1 cellular context compared by ENCODE assay signal in genomic region chr17:44065668-44066203, GRCh38.
A peak's percentile ranks its signal among the peaks of the same experiment; 100 is the strongest.
TF ChIP-seq lines count a peak whose summit lies in the region.

No MANE protein-coding gene starts in this region.

TF ChIP-seq in GM12878, 131 proteins besides CTCF, POLR2A, EP300 and RAD21 (continues in another document):
- TF ChIP-seq CREB1 (IDR thresholded peaks at IDR 0.05; ENCODE audit: low read depth), result no peak
- peak; percentile 51; the same call in 1 of the 2 replicates for TF ChIP-seq MTA3 (IDR thresholded peaks at IDR 0.05; ENCODE audit: borderline replicate concordance, low read length)
- no peak for TF ChIP-seq ZBTB33 (IDR thresholded peaks at IDR 0.05)
- no peak for TF ChIP-seq IRF5 (IDR thresholded peaks at IDR 0.05; ENCODE audit: borderline replicate concordance)
- TF ChIP-seq TCF7 (IDR thresholded peaks at IDR 0.05; ENCODE audit: borderline replicate concordance), result no peak
- TF ChIP-seq TAF1 (IDR thresholded peaks at IDR 0.05; ENCODE audit: borderline replicate concordance, low read depth, low read length), result no peak
- no peak for TF ChIP-seq TARDBP (IDR thresholded peaks at IDR 0.05; ENCODE audit: borderline replicate concordance)
- TF ChIP-seq PAX8 (IDR thresholded peaks at IDR 0.05), result no peak
- no peak for TF ChIP-seq EZH2 (IDR thresholded peaks at IDR 0.05; ENCODE audit: borderline replicate concordance, control insufficient read depth, low read depth, low read length)
- no peak for TF ChIP-seq CEBPB (IDR thresholded peaks at IDR 0.05; ENCODE audit: borderline replicate concordance in 1 of 2, low read depth in 2 of 2, low read length in 2 of 2)
- no peak for TF ChIP-seq NR2C1 (IDR thresholded peaks at IDR 0.05)
- peak; percentile 55; the same call in 1 of the 2 replicates for TF ChIP-seq NBN (IDR thresholded peaks at IDR 0.05)
- TF ChIP-seq ZNF207 (IDR thresholded peaks at IDR 0.05; ENCODE audit: borderline replicate concordance), result no peak
- TF ChIP-seq HDGF (IDR thresholded peaks at IDR 0.05), result peak; percentile 93; the same call in 1 of the 2 replicates
- no peak for TF ChIP-seq NFIC (IDR thresholded peaks at IDR 0.05; ENCODE audit: low read depth, low read length)
- peak; percentile 21 for TF ChIP-seq MAX (IDR thresholded peaks at IDR 0.05; ENCODE audit: low read depth, low read length)
- TF ChIP-seq TBL1XR1 (IDR thresholded peaks at IDR 0.05; ENCODE audit: low read depth, low read length), result no peak
- peak; percentile 11; the same call in 1 of the 2 replicates for TF ChIP-seq RUNX3 (IDR thresholded peaks at IDR 0.05; ENCODE audit: low read length)
- TF ChIP-seq SREBF1 (IDR thresholded peaks at IDR 0.05; ENCODE audit: low read length), result no peak
- TF ChIP-seq ZBTB40 (IDR thresholded peaks at IDR 0.05; ENCODE audit: borderline replicate concordance), result no peak
- no peak for TF ChIP-seq BACH1 (IDR thresholded peaks at IDR 0.05; ENCODE audit: borderline replicate concordance)
- no peak for TF ChIP-seq SIX5 (IDR thresholded peaks at IDR 0.05; ENCODE audit: low read depth, low read length, severe bottlenecking)
- no peak for TF ChIP-seq RBBP5 (conservative IDR thresholded peaks at IDR 0.05)
- no peak for TF ChIP-seq ELK1 (IDR thresholded peaks at IDR 0.05; ENCODE audit: low read depth, low read length)
- TF ChIP-seq PRDM15 (CRISPR knock-in tag; IDR thresholded peaks at IDR 0.05), result no peak
- TF ChIP-seq ATF2 (IDR thresholded peaks at IDR 0.05; ENCODE audit: low read length), result no peak
- no peak for TF ChIP-seq STAT1 (conservative IDR thresholded peaks at IDR 0.05)
- TF ChIP-seq BCL3 (IDR thresholded peaks at IDR 0.05; ENCODE audit: borderline replicate concordance, insufficient read depth, low read depth, low read length, poor library complexity, severe bottlenecking), result no peak
- TF ChIP-seq MYB (IDR thresholded peaks at IDR 0.05; ENCODE audit: borderline replicate concordance, low read depth, low read length), result no peak
- TF ChIP-seq NFYA (IDR thresholded peaks at IDR 0.05; ENCODE audit: borderline replicate concordance, low read depth, low read length), result no peak
- TF ChIP-seq USF1 (IDR thresholded peaks at IDR 0.05; ENCODE audit: borderline replicate concordance, extremely low read length, insufficient read depth, low read depth, low read length), result no peak
- no peak for TF ChIP-seq HDAC2 (IDR thresholded peaks at IDR 0.05)
- TF ChIP-seq IKZF2 (IDR thresholded peaks at IDR 0.05), result no peak; a peak in 1 of 4 replicates
- no peak for TF ChIP-seq NRF1 (conservative IDR thresholded peaks at IDR 0.05; ENCODE audit: low read depth, low read length)
- TF ChIP-seq ZNF384 (IDR thresholded peaks at IDR 0.05; ENCODE audit: borderline replicate concordance, low read depth, low read length), result no peak
- no peak for TF ChIP-seq ZBTB4 (CRISPR knock-in tag; IDR thresholded peaks at IDR 0.05)
- no peak for TF ChIP-seq HDAC6 (IDR thresholded peaks at IDR 0.05; ENCODE audit: unreplicated experiment)
